ENCODE assay signal across 9 cellular contexts in genomic region chr12:40693503-40693863, GRCh38.
A peak's percentile ranks its signal among the peaks of the same experiment; 100 is the strongest.
DNase-seq lines count a peak whose midpoint lies in the region; ATAC-seq and TF ChIP-seq lines count a peak whose summit lies in the region.
"Had no signal": no experiment of that assay in that cellular context is flagged by ENCODE, and none has a peak within 500 bp of the region (broad histone marks: within the 10 kb centered on the region; RNA-seq: fewer than 3 reads in every experiment).

No MANE protein-coding gene starts in this region.

- CTCF ChIA-PET in RWPE1 (lab: Yijun Ruan, JAX): no interaction called here

- POLR2A ChIA-PET in RWPE1 (lab: Yijun Ruan, JAX; ENCODE audit: low non-redundant PET): no interaction called here

- ATAC-seq in GM21528 (IDR thresholded peaks at IDR 0.05; ENCODE audit: low FRiP score, unreplicated experiment) (no peak), HG03442 (IDR thresholded peaks at IDR 0.05; ENCODE audit: unreplicated experiment) (no peak)

- no peak for TF ChIP-seq CTCF in RWPE1 (conservative IDR thresholded peaks at IDR 0.05; ENCODE audit: low read depth)

- DNase-seq in GM03348 (ENCODE audit: low spot score): peak; percentile 15
- peak; percentile 15 for DNase-seq in RWPE1 (ENCODE audit: low spot score)
- peak in 41 of 51 donors; percentile 3 to 70 (median 36) for DNase-seq in hypothalamus (lab: John Stamatoyannopoulos, UW)
- peak; percentile 66 for DNase-seq in putamen (ENCODE audit: low spot score)
- DNase-seq in stimulated activated CD8-positive, alpha-beta memory T cell treated with anti-CD3 and anti-CD28 coated beads, Interleukin-4, amount 100 ng/mL, for 48 hours: no peak
- DNase-seq in COLO829 (ENCODE audit: low spot score): no peak
- DNase-seq: stimulated activated CD4-positive, alpha-beta T cell treated with anti-CD3 and anti-CD28 coated beads, Interleukin-4, amount 100 ng/mL, for 4 hours had no signal

- H3K27ac ChIP-seq in RWPE1: no peak overlapping the region

Comparison
In these comparisons a context has a peak if more than half of its experiments do, and no peak if none do; other contexts are left out.
1. DNase-seq: peak in GM03348 (single experiment), RWPE1 (single experiment), hypothalamus (41 of 51) and putamen (single experiment); none in stimulated activated CD8-positive, alpha-beta memory T cell treated with anti-CD3 and anti-CD28 coated beads, Interleukin-4, amount 100 ng/mL, for 48 hours (single experiment) and COLO829 (single experiment).